8 cellular contexts compared by ENCODE assay signal in genomic region chr1:11478571-11479374, GRCh38. TPM values are rescaled to one million over a fixed set of nuclear protein-coding genes. Genes with fewer than 3 reads are reported as not detected.
DNase-seq lines count a peak whose midpoint lies in the region; ATAC-seq and FAIRE-seq lines count a peak whose summit lies in the region.

DISP3 (plus strand) TSS chr1:11479155; CDS start chr1:11500993, 21,838 bp downstream.

- H3K4me3 Mint-ChIP-seq in naive thymus-derived CD4-positive, alpha-beta T cell, result peak within 1 kb of the TSS; percentile 59 to 83 (median 66)
- peak within 1 kb of the TSS; percentile 74 to 78 for H3K4me3 Mint-ChIP-seq in stimulated activated naive B cell treated with anti-CD40 and anti-IgM and Interleukin-4, amounts not matched to agents 10 μg/mL and 1 μg/mL and 100 μg/mL, for 72 hours

- peaks cover 33% of the 10 kb centered on the region; the same call in 1 of the 2 replicates for H3K27me3 ChIP-seq in BLaER1
- H3K27me3 ChIP-seq in esophagus (ENCODE audit: control insufficient read depth in 1 of 2, insufficient read depth in 2 of 2, low read length in 2 of 2), result peaks cover 0 to 8% of the 10 kb centered on the region in 2 donors
- H3K27me3 ChIP-seq in naive thymus-derived CD4-positive, alpha-beta T cell (ENCODE audit: control insufficient read depth in 2 of 2, insufficient read depth in 2 of 2, low read length in 2 of 2), result peaks cover 0 to 6% of the 10 kb centered on the region in 2 donors

- H3K27me3 Mint-ChIP-seq in naive thymus-derived CD4-positive, alpha-beta T cell, result peaks cover 32 to 43% (median 42%) of the 10 kb centered on the region in 5 donors
- H3K27me3 Mint-ChIP-seq in stimulated activated naive B cell treated with anti-CD40 and anti-IgM and Interleukin-4, amounts not matched to agents 10 μg/mL and 1 μg/mL and 100 μg/mL, for 72 hours, result peaks cover 59 to 73% of the 10 kb centered on the region in 2 donors

- ATAC-seq in naive thymus-derived CD4-positive, alpha-beta T cell, result peak; percentile 94
- peak; percentile 82 to 84 for ATAC-seq in stimulated activated naive B cell treated with anti-CD40 and anti-IgM and Interleukin-4, amounts not matched to agents 10 μg/mL and 1 μg/mL and 100 μg/mL, for 72 hours (replicated peaks)

- DNase-seq in GM19239 (ENCODE audit: insufficient read length, low spot score) (peak; percentile 92), HT-29 (ENCODE audit: low spot score) (peak; percentile 68), NOMO-1 treated with DMSO at 0.1 percent for 48 hours (lab: John Stamatoyannopoulos, UW; ENCODE audit: unreplicated experiment) (peak; percentile 58), activated T-cell treated with anti-CD3 and anti-CD28 coated beads for 48 hours (ENCODE audit: low read depth) (peak; percentile 75)
- DNase-seq in naive thymus-derived CD4-positive, alpha-beta T cell, result peak; percentile 42 to 79 (median 62)
- DNase-seq in stimulated activated naive B cell treated with anti-CD40 and anti-IgM and Interleukin-4, amounts not matched to agents 10 μg/mL and 1 μg/mL and 100 μg/mL, for 72 hours, result peak; percentile 76

- H3K9me3 ChIP-seq in BLaER1 (no peaks in the 10 kb centered on the region), esophagus (ENCODE audit: control insufficient read depth in 2 of 2, insufficient read depth in 1 of 2, low read depth in 1 of 2, low read length in 1 of 2) (no peaks in the 10 kb centered on the region)
- H3K9me3 ChIP-seq in naive thymus-derived CD4-positive, alpha-beta T cell (ENCODE audit: control insufficient read depth in 2 of 3, low read length in 3 of 3), result no peaks in the 10 kb centered on the region

- H3K9ac ChIP-seq in BLaER1, result peak within 1 kb of the TSS; percentile 99

- POLR2A ChIA-PET in naive thymus-derived CD4-positive, alpha-beta T cell (lab: Charles Lee), result no interaction called here

- H3K36me3 Mint-ChIP-seq in naive thymus-derived CD4-positive, alpha-beta T cell, result peaks cover 0 to 5% (median 0%) of the 10 kb centered on the region in 5 donors
- H3K36me3 Mint-ChIP-seq in stimulated activated naive B cell treated with anti-CD40 and anti-IgM and Interleukin-4, amounts not matched to agents 10 μg/mL and 1 μg/mL and 100 μg/mL, for 72 hours, result peaks cover 3% of the 10 kb centered on the region in 2 donors

- no peak for FAIRE-seq in GM19239 (lab: Jason Lieb, UNC)

- no peaks in the 10 kb centered on the region for H3K36me3 ChIP-seq in BLaER1
- no peaks in the 10 kb centered on the region for H3K36me3 ChIP-seq in esophagus (ENCODE audit: control insufficient read depth in 2 of 2, insufficient read depth in 2 of 2, low read length in 1 of 2)
- H3K36me3 ChIP-seq in naive thymus-derived CD4-positive, alpha-beta T cell (ENCODE audit: control insufficient read depth in 2 of 3, insufficient read depth in 3 of 3, low read length in 3 of 3), result no peaks in the 10 kb centered on the region

- intact Hi-C loops in naive thymus-derived CD4-positive, alpha-beta T cell (cut with micrococcal nuclease), result loop anchor here (1.0 to 10.0 kb wide), 3 partner anchors 164 to 256 kb away; partner anchors contain the start of gene AGTRAP (in 1 of the 2)

- H3K27ac ChIP-seq in BLaER1, result peak within 1 kb of the TSS; percentile 100
- no peak within 1 kb of the TSS for H3K27ac ChIP-seq in esophagus (ENCODE audit: low read depth in 2 of 2, low read length in 1 of 2)
- H3K27ac ChIP-seq in naive thymus-derived CD4-positive, alpha-beta T cell (ENCODE audit: low read depth, low read length), result no peak within 1 kb of the TSS

- peaks cover 0 to 9% (median 1%) of the 10 kb centered on the region in 11 donors for H3K9me3 Mint-ChIP-seq in naive thymus-derived CD4-positive, alpha-beta T cell
- H3K9me3 Mint-ChIP-seq in stimulated activated naive B cell treated with anti-CD40 and anti-IgM and Interleukin-4, amounts not matched to agents 10 μg/mL and 1 μg/mL and 100 μg/mL, for 72 hours, result peaks cover 0 to 3% of the 10 kb centered on the region in 2 donors

- WGBS in esophagus, 2 donors, result 1% methylated on average over 52 to 96 of the region's 96 CpGs

- peak within 1 kb of the TSS; percentile 99 for H3K4me2 ChIP-seq in BLaER1

- peak within 1 kb of the TSS; percentile 80 for H3K4me3 ChIP-seq in BLaER1
- H3K4me3 ChIP-seq in esophagus (ENCODE audit: low read depth in 1 of 2, low read length in 2 of 2), result peak within 1 kb of the TSS; percentile 23 to 34
- H3K4me3 ChIP-seq in naive thymus-derived CD4-positive, alpha-beta T cell (ENCODE audit: low read length), result peak within 1 kb of the TSS; percentile 47

- H3K4me1 Mint-ChIP-seq in naive thymus-derived CD4-positive, alpha-beta T cell, result peaks cover 4 to 18% (median 16%) of the 10 kb centered on the region in 7 donors
- H3K4me1 Mint-ChIP-seq in stimulated activated naive B cell treated with anti-CD40 and anti-IgM and Interleukin-4, amounts not matched to agents 10 μg/mL and 1 μg/mL and 100 μg/mL, for 72 hours, result peaks cover 12 to 14% of the 10 kb centered on the region in 2 donors

- CTCF ChIA-PET in naive thymus-derived CD4-positive, alpha-beta T cell (lab: Charles Lee), result no interaction called here

- peaks cover 18% of the 10 kb centered on the region for H3K4me1 ChIP-seq in BLaER1
- peaks cover 3 to 7% of the 10 kb centered on the region in 2 donors for H3K4me1 ChIP-seq in esophagus (ENCODE audit: control insufficient read depth in 2 of 2, insufficient read depth in 2 of 2, low read length in 1 of 2)
- H3K4me1 ChIP-seq in naive thymus-derived CD4-positive, alpha-beta T cell (ENCODE audit: control insufficient read depth in 2 of 2, insufficient read depth in 2 of 2, low read length in 2 of 2), result peaks cover 0 to 4% of the 10 kb centered on the region in 2 donors

- peaks cover 50% of the 10 kb centered on the region for H4K20me1 ChIP-seq in BLaER1

- no peak within 1 kb of the TSS for H3K27ac Mint-ChIP-seq in naive thymus-derived CD4-positive, alpha-beta T cell
- H3K27ac Mint-ChIP-seq in stimulated activated naive B cell treated with anti-CD40 and anti-IgM and Interleukin-4, amounts not matched to agents 10 μg/mL and 1 μg/mL and 100 μg/mL, for 72 hours, result peak within 1 kb of the TSS; percentile 47

RNA-seq across cellular contexts. Expression of gene DISP3, which starts in this region (rescaled TPM):
- 0.05 and 0.60 TPM in 2 replicates for total RNA-seq in HT-29 (2014; rRNA removed; shearing (Covaris generic))
- not detected for polyA plus RNA-seq in esophagus
- under 1 TPM; 0.14 to 0.95 (median 0.24) TPM for total RNA-seq in naive thymus-derived CD4-positive, alpha-beta T cell
- under 1 TPM; 0.46 to 0.53 TPM for polyA plus RNA-seq in naive thymus-derived CD4-positive, alpha-beta T cell

Comparison
In these comparisons a context has a peak if more than half of its experiments do, and no peak if none do; other contexts are left out.
1. Peak in DNase-seq in HT-29; RNA of the gene not detected or under 1 TPM.
2. Peak in DNase-seq, ATAC-seq and H3K4me3 ChIP-seq in naive thymus-derived CD4-positive, alpha-beta T cell; RNA of the gene not detected or under 1 TPM.
3. H3K4me3 ChIP-seq: peak in every context shown above with its lines; median percentile 80 in BLaER1; 47 in naive thymus-derived CD4-positive, alpha-beta T cell; 28 in esophagus.